In the genomic region with DNA sequence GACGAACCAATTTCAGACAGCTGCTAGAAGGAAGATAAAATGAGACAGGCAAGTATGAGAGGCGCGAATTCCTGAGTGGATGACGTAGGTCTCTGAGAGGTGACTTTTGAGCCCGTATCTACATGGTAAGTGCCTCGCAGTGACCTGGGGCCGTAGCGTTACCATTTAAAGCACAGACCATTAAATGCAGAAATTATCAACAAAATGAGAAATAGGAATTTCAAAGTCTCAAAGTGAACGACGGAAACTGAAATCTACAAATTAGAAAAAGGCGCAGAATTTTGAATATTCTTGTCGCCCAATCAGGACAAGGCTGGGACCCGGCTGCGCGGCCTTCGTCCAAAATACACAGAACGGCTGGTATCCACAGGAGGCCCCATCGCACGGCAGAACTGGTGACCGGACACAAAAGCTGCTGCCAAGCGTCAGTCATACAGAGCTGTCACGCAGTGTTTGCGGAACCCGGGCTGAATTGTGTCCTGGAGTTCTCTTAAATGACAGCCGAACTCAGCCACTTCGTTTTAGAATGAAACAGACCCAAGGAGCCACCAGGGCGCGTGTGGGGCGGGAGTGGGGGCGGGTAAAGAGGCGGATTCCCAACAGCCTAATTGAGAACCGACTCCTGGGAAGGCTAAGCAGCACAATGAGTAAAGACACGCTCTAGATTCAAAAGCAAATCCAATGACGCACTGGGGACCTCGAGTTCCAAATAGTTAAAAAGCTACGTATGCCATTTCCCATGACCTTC, we compare ENCODE assay signal across 8 cellular contexts. TPM values are rescaled to one million over a fixed set of nuclear protein-coding genes. Genes with fewer than 3 reads are reported as not detected.
DNase-seq lines count a peak whose midpoint lies in the region; ATAC-seq, FAIRE-seq and TF ChIP-seq lines count a peak whose summit lies in the region.

No MANE protein-coding gene starts in this region.

- DNase-seq in AG08396 (ENCODE audit: low spot score) = peak; percentile 81
- DNase-seq in NCI-H524 treated with DMSO at 0.1 percent for 48 hours (lab: John Stamatoyannopoulos, UW) = peak; percentile 53
- DNase-seq in activated CD4-positive, alpha-beta T cell treated with anti-CD3 and anti-CD28 coated beads, Interleukin-2, amount 50 U/mL, for 1 hour = peak; percentile 57
- DNase-seq in dermis microvascular lymphatic vessel endothelial cell (ENCODE audit: low read depth in 2 of 2) = peak; percentile 93 to 94
- DNase-seq in HepG2 (ENCODE audit: low spot score) = peak; percentile 88
- DNase-seq in stimulated activated CD4-positive, alpha-beta T cell treated with anti-CD3 and anti-CD28 coated beads, Interleukin-2, amount 100 ng/mL, for 4 hours (ENCODE audit: low read depth) = peak; percentile 29

- POLR2A ChIA-PET in HEK293 (lab: Yijun Ruan, JAX) = interaction anchor here (0.5 to 4.0 kb wide), 11 partner anchors 32 to 360 kb away, joined by 3 to 30 read pairs (median 8); a partner anchor contains a TSS
- POLR2A ChIA-PET in HepG2 (lab: Yijun Ruan, JAX) = interaction anchor here (1.0 to 5.4 kb wide), 9 partner anchors 8 to 301 kb away, joined by 3 to 74 read pairs (median 25); a partner anchor contains a TSS

- CTCF ChIA-PET in HEK293 (lab: Yijun Ruan, JAX) (interaction anchor here (0.7 kb wide), 1 partner anchor 194 kb away, joined by 3 read pairs; no protein-coding TSS in a partner anchor), HepG2 (lab: Yijun Ruan, JAX; ENCODE audit: low intra/inter-chr PET ratio, low total read pairs) (no interaction called here)

- H3K4me1 ChIP-seq in HEK293 (ENCODE audit: control insufficient read depth, insufficient read depth, low read length) = 0 out of 2 replicates have a peak, but pooled peaks cover 2% of the 10 kb centered on the region
- H3K4me1 ChIP-seq in HepG2 (ENCODE audit: insufficient read depth, low read length) = peaks cover 39% of the 10 kb centered on the region

- H3K27ac ChIP-seq in HEK293 (ENCODE audit: extremely low read depth, low read depth, low read length) (peak overlapping the region; percentile 39), HepG2 (ENCODE audit: extremely low read length, insufficient read depth, low read length) (peak overlapping the region; percentile 95)

- H3K9ac ChIP-seq in HepG2 (ENCODE audit: insufficient read depth, low read depth, low read length) = peak overlapping the region; percentile 87

- no peak for TF ChIP-seq RAD21 in HepG2 (CRISPR knock-in tag; IDR thresholded peaks at IDR 0.05)

- in situ Hi-C loops in HepG2 (cut with HindIII; ENCODE audit: extremely low pct_ligation_motif_present, low pct_unique_long_range_greater_than_20kb) = no loop called here

- ATAC-seq in HepG2 (peak; percentile 73), GM21390 (IDR thresholded peaks at IDR 0.05; ENCODE audit: unreplicated experiment) (no peak)

- TF ChIP-seq CTCF in HEK293 (tag by site-specific recombination; IDR thresholded peaks at IDR 0.05) (no peak), HepG2 (CRISPR knock-in tag; IDR thresholded peaks at IDR 0.05) (0 out of 2 replicates have a peak, but pooled peaks have one; percentile 7)

- H3K9me3 ChIP-seq in HEK293 (ENCODE audit: control insufficient read depth, insufficient read depth, low read depth, low read length) = no peaks in the 10 kb centered on the region
- H3K9me3 ChIP-seq in HepG2 (ENCODE audit: low read length) = no peaks in the 10 kb centered on the region

- H3K27me3 ChIP-seq in HepG2 (ENCODE audit: control insufficient read depth in 1 of 2, insufficient read depth in 2 of 2, low read length in 2 of 2) = no peaks in the 10 kb centered on the region; a peak in 1 of 5 replicates

- TF ChIP-seq POLR2A in HepG2 (IDR thresholded peaks at IDR 0.05; ENCODE audit: insufficient read depth in 1 of 2, low read depth in 2 of 2, low read length in 2 of 2) = peak; percentile 51 to 93

- WGBS in HepG2 (ENCODE audit: low lambda C conversion rate) = 1% methylated on average over 35 of the region's 36 CpGs

- peak in 1 of 2 experiments; percentile 8; a peak in 1 of 4 replicates for TF ChIP-seq EP300 in HepG2 (IDR thresholded peaks at IDR 0.05; ENCODE audit: low read depth in 2 of 2, low read length in 2 of 2)
- no peak; the same call in 1 of the 2 replicates for TF ChIP-seq EP300 in HepG2 (CRISPR knock-in tag; IDR thresholded peaks at IDR 0.05; ENCODE audit: borderline replicate concordance)

- peaks cover 3% of the 10 kb centered on the region for H3K79me2 ChIP-seq in HepG2 (ENCODE audit: insufficient read depth, low read length)

- H3K36me3 ChIP-seq in HEK293 (ENCODE audit: control insufficient read depth in 2 of 2, insufficient read depth in 1 of 2, low read length in 2 of 2) (no peaks in the 10 kb centered on the region), HepG2 (replicated peaks in 1 of 2; ENCODE audit: control insufficient read depth in 1 of 2, insufficient read depth in 2 of 2, low read length in 2 of 2) (no peaks in the 10 kb centered on the region)

- intact Hi-C loops in HepG2 (cut with micrococcal nuclease; ENCODE audit: unreplicated experiment) = no loop called here

- H3K4me3 ChIP-seq in HEK293 (ENCODE audit: low read depth, low read length) (peak overlapping the region; percentile 58), HepG2 (replicated peaks in 1 of 3; ENCODE audit: insufficient read depth in 1 of 3, low read depth in 2 of 3, low read length in 3 of 3) (peak overlapping the region; percentile 64 to 76 (median 67))

- H3K4me2 ChIP-seq in HepG2 (ENCODE audit: low read depth, low read length) = peak overlapping the region; percentile 98

- BruUV-seq in HepG2 (replicated peaks; lab: Mats Ljungman, UMichigan) = no TSS peak

- H4K20me1 ChIP-seq in HepG2 (ENCODE audit: insufficient read depth, low read length) = no peaks in the 10 kb centered on the region

- H2AFZ ChIP-seq in HepG2 (ENCODE audit: low read length) = no peak overlapping the region

- peak; percentile 37 for FAIRE-seq in HepG2 (lab: Jason Lieb, UNC)

RNA-seq across cellular contexts. Expression of a gene that starts 13.8 kb away (rescaled TPM):
- total RNA-seq in dermis microvascular lymphatic vessel endothelial cell (6.0 and 8.1 TPM in 2 replicates), HepG2 (2016; rRNA removed; fragmentation: Illumina TruSeq; extraction: Trizol) (3.1 and 4.2 TPM in 2 replicates)
- 2.1 and 2.4 TPM in 2 replicates for total RNA-seq in HepG2 (2016; cell fraction: cytosol; rRNA removed; fragmentation: Illumina TruSeq; extraction: Trizol; ENCODE audit: low read depth)
- 3.6 and 3.9 TPM in 2 replicates for total RNA-seq in HepG2 (2016; cell fraction: insoluble cytoplasmic fraction; rRNA removed; fragmentation: Illumina TruSeq; extraction: Trizol)
- total RNA-seq in HepG2 (2016; cell fraction: membrane; rRNA removed; fragmentation: Illumina TruSeq; extraction: Trizol) = 2.0 and 2.7 TPM in 2 replicates
- total RNA-seq in HepG2 (2016; cell fraction: nucleus; rRNA removed; fragmentation: Illumina TruSeq; extraction: Trizol) = 3.2 and 3.5 TPM in 2 replicates
- 2.9 and 3.2 TPM in 2 replicates for polyA plus RNA-seq in HepG2 (2011; rRNA removed)
- 2.9 and 4.8 TPM in 2 replicates for polyA plus RNA-seq in HepG2 (2011; cell fraction: cytosol; rRNA removed)
- polyA plus RNA-seq in HepG2 (2011; cell fraction: nucleus; rRNA removed) = 8.1 and 8.9 TPM in 2 replicates
- 2.5 and 2.8 TPM in 2 replicates for polyA plus RNA-seq in HepG2 (2012)
- 2.0 and 2.6 TPM in 2 replicates for polyA plus RNA-seq in HepG2 (2016; cell fraction: cytosol; fragmentation: Illumina TruSeq; extraction: Trizol; ENCODE audit: low read depth)
- polyA plus RNA-seq in HepG2 (2016; cell fraction: insoluble cytoplasmic fraction; fragmentation: Illumina TruSeq; extraction: Trizol; ENCODE audit: low read depth) = 3.3 and 5.4 TPM in 2 replicates
- 2.5 and 2.8 TPM in 2 replicates for polyA plus RNA-seq in HepG2 (2016; cell fraction: membrane; fragmentation: Illumina TruSeq; extraction: Trizol; ENCODE audit: low read depth)
- 4.8 TPM in 2 replicates for polyA plus RNA-seq in HepG2 (2016; cell fraction: nucleus; fragmentation: Illumina TruSeq; extraction: Trizol; ENCODE audit: insufficient read depth, low read depth)
- 1.4 and 3.8 TPM in 2 replicates for polyA minus RNA-seq in HepG2 (2011; rRNA and poly(A)+ RNA removed; ENCODE audit: low replicate concordance)
- 0.79 TPM in 1 of 2 replicates, not detected in the other for polyA minus RNA-seq in HepG2 (2011; cell fraction: cytosol; rRNA and poly(A)+ RNA removed)
- 1.4 and 1.9 TPM in 2 replicates for polyA minus RNA-seq in HepG2 (2011; cell fraction: nucleus; rRNA and poly(A)+ RNA removed)

RNA-seq across cellular contexts. Expression of a gene that starts 32.1 kb away (rescaled TPM):
- total RNA-seq in dermis microvascular lymphatic vessel endothelial cell (1.3 and 3.5 TPM in 2 replicates), HepG2 (2016; rRNA removed; fragmentation: Illumina TruSeq; extraction: Trizol) (0.45 and 0.84 TPM in 2 replicates)
- 0.10 and 0.18 TPM in 2 replicates for total RNA-seq in HepG2 (2016; cell fraction: cytosol; rRNA removed; fragmentation: Illumina TruSeq; extraction: Trizol; ENCODE audit: low read depth)
- 0.55 and 0.89 TPM in 2 replicates for total RNA-seq in HepG2 (2016; cell fraction: insoluble cytoplasmic fraction; rRNA removed; fragmentation: Illumina TruSeq; extraction: Trizol)
- total RNA-seq in HepG2 (2016; cell fraction: membrane; rRNA removed; fragmentation: Illumina TruSeq; extraction: Trizol) = 0.22 and 0.34 TPM in 2 replicates
- 0.84 and 1.3 TPM in 2 replicates for total RNA-seq in HepG2 (2016; cell fraction: nucleus; rRNA removed; fragmentation: Illumina TruSeq; extraction: Trizol)
- 1.9 and 3.3 TPM in 2 replicates for polyA plus RNA-seq in HepG2 (2011; rRNA removed)
- 2.0 and 3.0 TPM in 2 replicates for polyA plus RNA-seq in HepG2 (2011; cell fraction: cytosol; rRNA removed)
- polyA plus RNA-seq in HepG2 (2011; cell fraction: nucleus; rRNA removed) = 3.7 and 5.5 TPM in 2 replicates
- polyA plus RNA-seq in HepG2 (2012) = 1.8 and 4.2 TPM in 2 replicates
- polyA plus RNA-seq in HepG2 (2016; cell fraction: cytosol; fragmentation: Illumina TruSeq; extraction: Trizol; ENCODE audit: low read depth) = 0.05 and 0.08 TPM in 2 replicates
- polyA plus RNA-seq in HepG2 (2016; cell fraction: insoluble cytoplasmic fraction; fragmentation: Illumina TruSeq; extraction: Trizol; ENCODE audit: low read depth) = 0.45 and 0.50 TPM in 2 replicates
- 0.13 and 0.18 TPM in 2 replicates for polyA plus RNA-seq in HepG2 (2016; cell fraction: membrane; fragmentation: Illumina TruSeq; extraction: Trizol; ENCODE audit: low read depth)
- polyA plus RNA-seq in HepG2 (2016; cell fraction: nucleus; fragmentation: Illumina TruSeq; extraction: Trizol; ENCODE audit: insufficient read depth, low read depth) = 1.7 and 2.1 TPM in 2 replicates
- polyA minus RNA-seq in HepG2 (2011; rRNA and poly(A)+ RNA removed; ENCODE audit: low replicate concordance) = 0.19 and 5.4 TPM in 2 replicates
- 1.5 and 1.9 TPM in 2 replicates for polyA minus RNA-seq in HepG2 (2011; cell fraction: cytosol; rRNA and poly(A)+ RNA removed)
- 2.1 and 2.9 TPM in 2 replicates for polyA minus RNA-seq in HepG2 (2011; cell fraction: nucleus; rRNA and poly(A)+ RNA removed)

RNA-seq across cellular contexts. Expression of a gene that starts 42.1 kb away (rescaled TPM):
- total RNA-seq in dermis microvascular lymphatic vessel endothelial cell (8.7 and 12.5 TPM in 2 replicates), HepG2 (2016; rRNA removed; fragmentation: Illumina TruSeq; extraction: Trizol) (14.8 and 24.6 TPM in 2 replicates)
- total RNA-seq in HepG2 (2016; cell fraction: cytosol; rRNA removed; fragmentation: Illumina TruSeq; extraction: Trizol; ENCODE audit: low read depth) = 3.4 and 4.9 TPM in 2 replicates
- total RNA-seq in HepG2 (2016; cell fraction: insoluble cytoplasmic fraction; rRNA removed; fragmentation: Illumina TruSeq; extraction: Trizol) = 11.6 and 24.9 TPM in 2 replicates
- total RNA-seq in HepG2 (2016; cell fraction: membrane; rRNA removed; fragmentation: Illumina TruSeq; extraction: Trizol) = 10.3 and 11.6 TPM in 2 replicates
- total RNA-seq in HepG2 (2016; cell fraction: nucleus; rRNA removed; fragmentation: Illumina TruSeq; extraction: Trizol) = 11.4 and 16.3 TPM in 2 replicates
- polyA plus RNA-seq in HepG2 (2011; rRNA removed) = 13.8 and 14.6 TPM in 2 replicates
- polyA plus RNA-seq in HepG2 (2011; cell fraction: cytosol; rRNA removed) = 9.1 and 10.1 TPM in 2 replicates
- polyA plus RNA-seq in HepG2 (2011; cell fraction: nucleus; rRNA removed) = 10.6 and 12.6 TPM in 2 replicates
- polyA plus RNA-seq in HepG2 (2012) = 36.2 and 39.4 TPM in 2 replicates
- 11.3 and 13.8 TPM in 2 replicates for polyA plus RNA-seq in HepG2 (2016; cell fraction: cytosol; fragmentation: Illumina TruSeq; extraction: Trizol; ENCODE audit: low read depth)
- polyA plus RNA-seq in HepG2 (2016; cell fraction: insoluble cytoplasmic fraction; fragmentation: Illumina TruSeq; extraction: Trizol; ENCODE audit: low read depth) = 37.5 and 53.9 TPM in 2 replicates
- 17.3 and 22.1 TPM in 2 replicates for polyA plus RNA-seq in HepG2 (2016; cell fraction: membrane; fragmentation: Illumina TruSeq; extraction: Trizol; ENCODE audit: low read depth)
- 28.9 and 31.3 TPM in 2 replicates for polyA plus RNA-seq in HepG2 (2016; cell fraction: nucleus; fragmentation: Illumina TruSeq; extraction: Trizol; ENCODE audit: insufficient read depth, low read depth)
- polyA minus RNA-seq in HepG2 (2011; rRNA and poly(A)+ RNA removed; ENCODE audit: low replicate concordance) = 14.9 and 44.2 TPM in 2 replicates
- polyA minus RNA-seq in HepG2 (2011; cell fraction: cytosol; rRNA and poly(A)+ RNA removed) = 14.8 and 15.7 TPM in 2 replicates
- 12.9 and 16.2 TPM in 2 replicates for polyA minus RNA-seq in HepG2 (2011; cell fraction: nucleus; rRNA and poly(A)+ RNA removed)

RNA-seq across cellular contexts. Expression of a gene that starts 51.1 kb away (rescaled TPM):
- total RNA-seq in dermis microvascular lymphatic vessel endothelial cell = 0.25 and 0.64 TPM in 2 replicates
- total RNA-seq in HepG2 (2016; rRNA removed; fragmentation: Illumina TruSeq; extraction: Trizol) = 0.27 and 0.49 TPM in 2 replicates
- not detected in 2 replicates for total RNA-seq in HepG2 (2016; cell fraction: cytosol; rRNA removed; fragmentation: Illumina TruSeq; extraction: Trizol; ENCODE audit: low read depth)
- total RNA-seq in HepG2 (2016; cell fraction: insoluble cytoplasmic fraction; rRNA removed; fragmentation: Illumina TruSeq; extraction: Trizol) = 0.48 and 0.61 TPM in 2 replicates
- total RNA-seq in HepG2 (2016; cell fraction: membrane; rRNA removed; fragmentation: Illumina TruSeq; extraction: Trizol) = 0.09 and 0.28 TPM in 2 replicates
- 0.65 and 0.72 TPM in 2 replicates for total RNA-seq in HepG2 (2016; cell fraction: nucleus; rRNA removed; fragmentation: Illumina TruSeq; extraction: Trizol)
- polyA plus RNA-seq in HepG2 (2011; rRNA removed) = 2.8 and 4.0 TPM in 2 replicates
- polyA plus RNA-seq in HepG2 (2011; cell fraction: cytosol; rRNA removed) = 1.5 and 2.7 TPM in 2 replicates
- 10.8 and 17.5 TPM in 2 replicates for polyA plus RNA-seq in HepG2 (2011; cell fraction: nucleus; rRNA removed)
- 2.8 and 4.1 TPM in 2 replicates for polyA plus RNA-seq in HepG2 (2012)
- polyA plus RNA-seq in HepG2 (2016; cell fraction: cytosol; fragmentation: Illumina TruSeq; extraction: Trizol; ENCODE audit: low read depth) = 0.11 TPM in 1 of 2 replicates, not detected in the other
- 0.31 and 0.47 TPM in 2 replicates for polyA plus RNA-seq in HepG2 (2016; cell fraction: insoluble cytoplasmic fraction; fragmentation: Illumina TruSeq; extraction: Trizol; ENCODE audit: low read depth)
- 0.16 TPM in 1 of 2 replicates, not detected in the other for polyA plus RNA-seq in HepG2 (2016; cell fraction: membrane; fragmentation: Illumina TruSeq; extraction: Trizol; ENCODE audit: low read depth)
- 1.5 and 2.0 TPM in 2 replicates for polyA plus RNA-seq in HepG2 (2016; cell fraction: nucleus; fragmentation: Illumina TruSeq; extraction: Trizol; ENCODE audit: insufficient read depth, low read depth)
- 4.0 and 9.4 TPM in 2 replicates for polyA minus RNA-seq in HepG2 (2011; rRNA and poly(A)+ RNA removed; ENCODE audit: low replicate concordance)
- 0.89 and 1.3 TPM in 2 replicates for polyA minus RNA-seq in HepG2 (2011; cell fraction: cytosol; rRNA and poly(A)+ RNA removed)
- polyA minus RNA-seq in HepG2 (2011; cell fraction: nucleus; rRNA and poly(A)+ RNA removed) = 5.4 and 10.2 TPM in 2 replicates

Comparison
In these comparisons a context has a peak if more than half of its experiments do, and no peak if none do; other contexts are left out.
1. DNase-seq: peak in every context shown above with its lines; median percentile 94 in dermis microvascular lymphatic vessel endothelial cell; 88 in HepG2; 81 in AG08396; 57 in activated CD4-positive, alpha-beta T cell treated with anti-CD3 and anti-CD28 coated beads, Interleukin-2, amount 50 U/mL, for 1 hour; 53 in NCI-H524 treated with DMSO at 0.1 percent for 48 hours; 29 in stimulated activated CD4-positive, alpha-beta T cell treated with anti-CD3 and anti-CD28 coated beads, Interleukin-2, amount 100 ng/mL, for 4 hours.